In the genomic region with DNA sequence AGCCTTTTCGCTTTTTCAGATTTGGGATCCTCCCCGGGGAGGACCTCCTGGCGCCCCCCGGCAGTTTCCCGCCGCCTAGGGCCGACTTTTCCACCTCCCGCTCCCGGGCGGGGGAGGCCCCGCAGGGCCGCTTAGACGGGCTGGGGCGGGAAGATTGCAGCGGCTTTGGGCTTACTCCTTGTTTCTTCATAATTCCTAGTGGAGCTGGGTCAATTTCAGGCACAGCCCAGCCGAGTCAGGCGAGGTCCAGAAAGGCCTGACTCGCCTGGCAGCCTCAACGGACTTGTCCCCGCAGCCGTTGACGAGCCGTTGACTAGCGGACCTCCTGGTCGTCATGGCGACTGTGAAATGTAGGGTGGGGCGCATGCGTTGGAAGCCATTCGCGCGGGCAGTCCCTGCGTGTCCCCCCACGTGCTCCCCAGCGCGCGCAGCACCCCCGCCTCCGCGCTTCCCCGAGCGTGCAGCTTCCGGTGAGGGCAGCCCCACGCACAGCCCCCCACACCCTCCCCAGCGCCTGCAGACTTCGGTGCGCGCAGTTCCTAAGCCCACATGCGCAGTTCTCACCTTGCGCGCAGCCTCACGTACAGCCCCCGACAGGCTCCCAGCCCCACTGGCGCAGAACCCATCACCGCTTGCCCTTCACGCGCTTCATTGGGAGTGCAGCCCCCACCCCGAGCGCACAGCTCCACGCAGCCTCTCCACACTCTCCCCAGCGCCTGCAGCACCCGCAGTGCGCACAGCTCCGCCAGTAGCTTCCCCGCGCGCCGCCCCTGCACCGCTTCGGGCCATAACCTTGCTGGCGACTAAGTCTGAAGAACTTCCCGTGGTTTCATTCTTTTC, we compare ENCODE assay signal across 8 cellular contexts. TPM values are rescaled to one million over a fixed set of nuclear protein-coding genes. Genes with fewer than 3 reads are reported as not detected.
DNase-seq lines count a peak whose midpoint lies in the region; ATAC-seq, FAIRE-seq and TF ChIP-seq lines count a peak whose summit lies in the region.
"Not testable (repeated sequence)": the region's sequence is repeated elsewhere in the genome, so short reads cannot be mapped to it uniquely, and the experiment has no call there.

No MANE protein-coding gene starts in this region.

- H3K27me3 ChIP-seq in bronchial epithelial cell (ENCODE audit: control insufficient read depth, insufficient read depth, low read length); small intestine (ENCODE audit: control insufficient read depth in 2 of 2, insufficient read depth in 2 of 2, low read length in 2 of 2): not testable (repeated sequence)

- H3K27ac ChIP-seq in small intestine (ENCODE audit: low read depth in 1 of 2, low read length in 1 of 2) = peak overlapping the region in 1 of 2 donors; percentile 17

- peak; percentile 94 for ATAC-seq in GM19023 (IDR thresholded peaks at IDR 0.05; ENCODE audit: unreplicated experiment)
- peak; percentile 88 for ATAC-seq in HG03139 (IDR thresholded peaks at IDR 0.05; ENCODE audit: unreplicated experiment)

- CTCF ChIA-PET in AG04449 (lab: Yijun Ruan, JAX) = not testable (repeated sequence)

- not testable (repeated sequence) for H3K36me3 ChIP-seq in bronchial epithelial cell (ENCODE audit: control insufficient read depth, insufficient read depth, low read length); small intestine (ENCODE audit: control insufficient read depth in 2 of 2, insufficient read depth in 2 of 2, low read length in 2 of 2)

- POLR2A ChIA-PET in AG04449 (lab: Yijun Ruan, JAX) = not testable (repeated sequence)

- H3K4me1 ChIP-seq in small intestine (ENCODE audit: control insufficient read depth in 2 of 2, insufficient read depth in 1 of 2, low read depth in 1 of 2, low read length in 1 of 2) = not testable (repeated sequence)

- not testable (repeated sequence) for TF ChIP-seq CTCF in AG04449 (IDR thresholded peaks at IDR 0.05; ENCODE audit: insufficient read depth, low read length, missing control alignments); bronchial epithelial cell (IDR thresholded peaks at IDR 0.05; ENCODE audit: insufficient read depth, low read length, severe bottlenecking)

- not testable (repeated sequence) for DNase-seq in AG04449 (ENCODE audit: low read depth, low spot score); bronchial epithelial cell (ENCODE audit: low read depth)
- DNase-seq in NCI-H2171 treated with DMSO at 0.1 percent for 48 hours (lab: John Stamatoyannopoulos, UW) (peak; percentile 75), inferior parietal cortex (ENCODE audit: extremely low spot score) (peak; percentile 61), small intestine (peak; percentile 55)
- DNase-seq in activated CD4-positive, CD25-positive, alpha-beta regulatory T cell treated with anti-CD3 and anti-CD28 coated beads, Interleukin-2, amount 50 U/mL, for 16 hours (ENCODE audit: low read depth, low spot score) = peak; percentile 80

- 0 to 1% (median 0%) methylated on average over 56 to 71 of the region's 71 CpGs for WGBS in small intestine, 3 donors

- H3K4me3 ChIP-seq in AG04449 (ENCODE audit: low read depth, low read length) (peak overlapping the region; percentile 64), bronchial epithelial cell (ENCODE audit: low read depth, low read length) (peak overlapping the region; percentile 39), small intestine (ENCODE audit: low read depth in 1 of 2, low read length in 2 of 2) (peak overlapping the region; percentile 14 to 60)

- not testable (repeated sequence) for H3K9me3 ChIP-seq in small intestine (ENCODE audit: control insufficient read depth, low read depth)

- FAIRE-seq in bronchial epithelial cell (lab: Jason Lieb, UNC); small intestine (lab: Jason Lieb, UNC): not testable (repeated sequence)

RNA-seq across cellular contexts. Expression of gene PMPCB, which starts 17.1 kb away (rescaled TPM):
- total RNA-seq in bronchial epithelial cell = 31.2 and 48.7 TPM in 2 replicates
- polyA plus RNA-seq in small intestine = 10 to 100 TPM; 53.8 to 66.6 (median 55.2) TPM
